15 cellular contexts compared by ENCODE assay signal in the genomic region with DNA sequence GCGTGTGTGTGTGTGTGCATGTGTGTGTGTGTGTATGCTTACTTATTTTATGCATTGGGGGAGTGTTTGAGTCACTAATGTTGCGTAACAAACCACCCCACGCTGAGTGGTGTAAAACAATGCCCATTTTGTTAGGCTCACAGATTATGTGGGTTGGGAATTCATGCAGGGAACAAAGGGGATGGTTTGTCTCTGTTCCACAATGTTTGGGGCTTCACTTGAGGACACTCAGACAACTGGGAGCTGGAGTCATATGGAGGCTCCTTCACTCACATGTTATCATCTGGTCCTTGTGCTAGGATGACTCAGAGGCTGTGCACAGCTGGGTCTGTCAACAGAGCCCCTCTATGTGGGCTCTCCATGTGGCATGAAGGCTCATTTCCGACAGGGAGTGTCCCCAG. TPM values are rescaled to one million over a fixed set of nuclear protein-coding genes. Genes with fewer than 3 reads are reported as not detected.
A peak's percentile ranks its signal among the peaks of the same experiment; 100 is the strongest.
DNase-seq lines count a peak whose midpoint lies in the region; ATAC-seq and TF ChIP-seq lines count a peak whose summit lies in the region.
"Had no signal": no experiment of that assay in that cellular context is flagged by ENCODE, and none has a peak within 500 bp of the region (broad histone marks: within the 10 kb centered on the region; RNA-seq: fewer than 3 reads in every experiment).

No MANE protein-coding gene starts in this region.

- DNase-seq in Calu3 (peak; percentile 7), SW480 (ENCODE audit: low spot score) (peak; percentile 90), glutamatergic neuron (peak; percentile 28), neural progenitor cell (ENCODE audit: low spot score) (peak; percentile 10), germinal center (ENCODE audit: low spot score) (no peak), T-cell (no peak)
- DNase-seq: activated CD4-positive, CD25-positive, alpha-beta regulatory T cell treated with anti-CD3 and anti-CD28 coated beads, Interleukin-2, amount 50 U/mL, for 72 hours; activated naive CD4-positive, alpha-beta T cell treated with anti-CD3 and anti-CD28 coated beads for 36 hours; NCI-H2081 treated with DMSO at 0.1 percent for 48 hours; T-helper 2 cell; tibial artery had no signal

- H3K4me3 Mint-ChIP-seq in Calu3 (ENCODE audit: low read depth, unreplicated experiment) (no peak overlapping the region), glutamatergic neuron (ENCODE audit: unreplicated experiment) (no peak overlapping the region), neural progenitor cell (no peak overlapping the region), T-cell (no peak overlapping the region)
- H3K4me3 Mint-ChIP-seq: activated naive CD4-positive, alpha-beta T cell treated with anti-CD3 and anti-CD28 coated beads for 36 hours; brain had no signal

- H3K4me1 ChIP-seq in neural progenitor cell: peaks cover 5% of the 10 kb centered on the region
- H3K4me1 ChIP-seq: tibial artery had no signal

- CTCF ChIA-PET in Calu3 (lab: Charles Lee): no interaction called here
- CTCF ChIA-PET in T-cell (lab: Charles Lee): no interaction called here

- H3K4me1 Mint-ChIP-seq in Calu3 (ENCODE audit: low read depth, unreplicated experiment) (no peaks in the 10 kb centered on the region), glutamatergic neuron (ENCODE audit: low read depth, unreplicated experiment) (peaks cover 8% of the 10 kb centered on the region), neural progenitor cell (peaks cover 13% of the 10 kb centered on the region), T-cell (no peaks in the 10 kb centered on the region)

- peak overlapping the region; percentile 21 for H2AFZ ChIP-seq in neural progenitor cell (replicated peaks)

- H3F3A ChIP-seq in neural progenitor cell (ENCODE audit: low read depth): no peaks in the 10 kb centered on the region

- H3K4me2 ChIP-seq in neural progenitor cell: no peak overlapping the region

- no peaks in the 10 kb centered on the region for H3K79me2 ChIP-seq in neural progenitor cell (ENCODE audit: low read depth)

- no peaks in the 10 kb centered on the region for H3K27me3 ChIP-seq in neural progenitor cell

- H3K9me3 Mint-ChIP-seq in Calu3 (ENCODE audit: low read depth, unreplicated experiment) (peaks cover 16% of the 10 kb centered on the region), glutamatergic neuron (ENCODE audit: unreplicated experiment) (peaks cover 2% of the 10 kb centered on the region), neural progenitor cell (peaks cover 3% of the 10 kb centered on the region), T-cell (peaks cover 0 to 3% (median 0%) of the 10 kb centered on the region in 3 donors)
- H3K9me3 Mint-ChIP-seq: activated naive CD4-positive, alpha-beta T cell treated with anti-CD3 and anti-CD28 coated beads for 36 hours had no signal

- TF ChIP-seq CTCF in Calu3 (IDR thresholded peaks at IDR 0.05; ENCODE audit: unreplicated experiment): no peak
- no peak for TF ChIP-seq CTCF in glutamatergic neuron (IDR thresholded peaks at IDR 0.05; ENCODE audit: partially characterized antibody, unreplicated experiment)
- TF ChIP-seq CTCF in neural progenitor cell (IDR thresholded peaks at IDR 0.05): no peak

- H3K9me3 ChIP-seq in neural progenitor cell (ENCODE audit: low read depth): no peaks in the 10 kb centered on the region
- H3K9me3 ChIP-seq: tibial artery had no signal

- H3K27ac ChIP-seq in neural progenitor cell: no peak overlapping the region
- H3K27ac ChIP-seq: RWPE1, tibial artery had no signal

- no peak overlapping the region for H3K4me3 ChIP-seq in neural progenitor cell
- H3K4me3 ChIP-seq: tibial artery had no signal

- no peaks in the 10 kb centered on the region for H4K20me1 ChIP-seq in neural progenitor cell (ENCODE audit: low read depth)

- POLR2A ChIA-PET in T-cell (lab: Charles Lee): interaction anchor here in 1 of 2 donors (0.6 kb wide), 1 partner anchor 780 kb away, joined by 3 read pairs; no protein-coding TSS in a partner anchor

- BruUV-seq in Calu3 (replicated peaks; lab: Mats Ljungman, UMichigan): no TSS peak

- H3K36me3 Mint-ChIP-seq in Calu3 (ENCODE audit: insufficient read depth, unreplicated experiment) (no peaks in the 10 kb centered on the region), glutamatergic neuron (ENCODE audit: unreplicated experiment) (peaks cover 4% of the 10 kb centered on the region), neural progenitor cell (no peaks in the 10 kb centered on the region), T-cell (no peaks in the 10 kb centered on the region)
- H3K36me3 Mint-ChIP-seq: brain had no signal

- no peak overlapping the region for H3K27ac Mint-ChIP-seq in Calu3 (ENCODE audit: unreplicated experiment)
- H3K27ac Mint-ChIP-seq in glutamatergic neuron (ENCODE audit: unreplicated experiment): peak overlapping the region; percentile 65
- peak overlapping the region; percentile 42 for H3K27ac Mint-ChIP-seq in neural progenitor cell
- no peak overlapping the region for H3K27ac Mint-ChIP-seq in T-cell
- H3K27ac Mint-ChIP-seq: activated naive CD4-positive, alpha-beta T cell treated with anti-CD3 and anti-CD28 coated beads for 36 hours had no signal

- ATAC-seq in HG03196 (IDR thresholded peaks at IDR 0.05; ENCODE audit: unreplicated experiment): no peak
- no peak for ATAC-seq in GM18907 (IDR thresholded peaks at IDR 0.05; ENCODE audit: unreplicated experiment)
- ATAC-seq in T-cell (replicated peaks in 1 of 4): no peak

- H3K9ac ChIP-seq in neural progenitor cell: no peak overlapping the region

- intact Hi-C loops in Calu3 (cut with micrococcal nuclease; ENCODE audit: unreplicated experiment): no loop called here

- H3K36me3 ChIP-seq in neural progenitor cell: no peaks in the 10 kb centered on the region
- H3K36me3 ChIP-seq: tibial artery had no signal

- no peaks in the 10 kb centered on the region for H3K27me3 Mint-ChIP-seq in Calu3 (ENCODE audit: unreplicated experiment)
- peaks cover 6% of the 10 kb centered on the region for H3K27me3 Mint-ChIP-seq in glutamatergic neuron (ENCODE audit: unreplicated experiment)
- no peaks in the 10 kb centered on the region for H3K27me3 Mint-ChIP-seq in neural progenitor cell (ENCODE audit: insufficient read depth, low read depth)
- peaks cover 3 to 9% of the 10 kb centered on the region in 2 donors for H3K27me3 Mint-ChIP-seq in T-cell

RNA-seq across cellular contexts. Expression of a gene that starts 51.3 kb away (rescaled TPM):
- total RNA-seq in Calu3 (2022) (11.6 and 15.3 TPM in 2 replicates), glutamatergic neuron (ENCODE audit: unreplicated experiment) (81.2 TPM), neural progenitor cell (ENCODE audit: low replicate concordance) (24.9 and 30.8 TPM in 2 replicates), T-cell (1 to 10 TPM in 4 of 5 donors, under 1 TPM in 1; 0.53 to 6.1 (median 3.0) TPM)

Comparison
In these comparisons a context has a peak if more than half of its experiments do, and no peak if none do; other contexts are left out.
1. DNase-seq: peak in Calu3 (single experiment), SW480 (single experiment), glutamatergic neuron (single experiment) and neural progenitor cell (single experiment); none in germinal center (single experiment) and T-cell (0 of 34).
2. H3K27ac Mint-ChIP-seq: peak in glutamatergic neuron (single experiment) and neural progenitor cell (single experiment); none in Calu3 (single experiment) and T-cell (0 of 2).